ENCODE assay signal across 8 cellular contexts in the genomic region with DNA sequence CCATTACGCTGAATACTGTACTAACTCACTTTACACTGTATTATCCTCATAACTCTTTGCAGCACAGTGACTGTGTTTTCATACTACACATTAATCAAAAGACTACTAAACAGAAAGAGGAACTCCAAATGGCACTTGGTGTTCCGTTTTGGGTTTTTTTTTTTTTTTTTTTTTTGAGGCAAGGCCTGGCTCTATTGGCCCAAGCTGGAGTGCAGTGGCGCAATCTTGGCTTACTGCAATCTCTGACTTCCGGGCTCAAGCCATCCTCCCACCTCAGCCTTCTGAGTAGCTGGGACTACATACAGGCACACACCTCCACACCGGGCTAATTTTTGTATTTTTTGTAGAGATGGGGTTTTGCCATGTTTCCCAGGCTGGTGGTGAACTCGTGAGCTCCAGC. TPM values are rescaled to one million over a fixed set of nuclear protein-coding genes. Genes with fewer than 3 reads are reported as not detected.
DNase-seq lines count a peak whose midpoint lies in the region; ATAC-seq and TF ChIP-seq lines count a peak whose summit lies in the region.

No MANE protein-coding gene starts in this region.

- peaks cover 6% of the 10 kb centered on the region for H3K4me1 Mint-ChIP-seq in stimulated activated effector memory CD8-positive, alpha-beta T cell treated with anti-CD3 and anti-CD28 coated beads, Interleukin-12 subunit alpha, Interleukin-12 subunit beta, amount 100 ng/mL, for 72 hours

- H3K36me3 ChIP-seq in suprapubic skin (no peaks in the 10 kb centered on the region), prostate gland (no peaks in the 10 kb centered on the region)

- no peak overlapping the region for H3K27ac Mint-ChIP-seq in stimulated activated effector memory CD8-positive, alpha-beta T cell treated with anti-CD3 and anti-CD28 coated beads, Interleukin-12 subunit alpha, Interleukin-12 subunit beta, amount 100 ng/mL, for 72 hours

- TF ChIP-seq CTCF in cardiac fibroblast (IDR thresholded peaks at IDR 0.05; ENCODE audit: low read depth, low read length) (no peak), suprapubic skin (IDR thresholded peaks at IDR 0.05) (no peak), prostate gland (IDR thresholded peaks at IDR 0.05) (no peak)

- peak overlapping the region; percentile 23 for H3K27ac ChIP-seq in suprapubic skin
- H3K27ac ChIP-seq in prostate gland = no peak overlapping the region

- intact Hi-C loops in prostate gland (cut with DNase I) = no loop called here

- no peaks in the 10 kb centered on the region for H3K36me3 Mint-ChIP-seq in stimulated activated effector memory CD8-positive, alpha-beta T cell treated with anti-CD3 and anti-CD28 coated beads, Interleukin-12 subunit alpha, Interleukin-12 subunit beta, amount 100 ng/mL, for 72 hours

- H3K4me3 Mint-ChIP-seq in stimulated activated effector memory CD8-positive, alpha-beta T cell treated with anti-CD3 and anti-CD28 coated beads, Interleukin-12 subunit alpha, Interleukin-12 subunit beta, amount 100 ng/mL, for 72 hours = no peak overlapping the region

- TF ChIP-seq EP300 in suprapubic skin (IDR thresholded peaks at IDR 0.05) = no peak

- H3K4me1 ChIP-seq in suprapubic skin (peaks cover 12% of the 10 kb centered on the region), prostate gland (replicated peaks) (no peaks in the 10 kb centered on the region)

- H3K9me3 ChIP-seq in suprapubic skin = no peaks in the 10 kb centered on the region
- no peaks in the 10 kb centered on the region for H3K9me3 ChIP-seq in prostate gland

- H3K9me3 Mint-ChIP-seq in stimulated activated effector memory CD8-positive, alpha-beta T cell treated with anti-CD3 and anti-CD28 coated beads, Interleukin-12 subunit alpha, Interleukin-12 subunit beta, amount 100 ng/mL, for 72 hours = no peaks in the 10 kb centered on the region

- H3K4me3 ChIP-seq in cardiac fibroblast (replicated peaks in 1 of 2; ENCODE audit: low read depth in 2 of 2, low read length in 2 of 2) (no peak overlapping the region), suprapubic skin (no peak overlapping the region), prostate gland (no peak overlapping the region)

- ATAC-seq in GM19463 (IDR thresholded peaks at IDR 0.05; ENCODE audit: unreplicated experiment) (peak; percentile 82), HG03469 (IDR thresholded peaks at IDR 0.05; ENCODE audit: unreplicated experiment) (peak; percentile 43)
- ATAC-seq in stimulated activated effector memory CD8-positive, alpha-beta T cell treated with anti-CD3 and anti-CD28 coated beads, Interleukin-12 subunit alpha, Interleukin-12 subunit beta, amount 100 ng/mL, for 72 hours = no peak

- H3K27me3 ChIP-seq in suprapubic skin = no peaks in the 10 kb centered on the region
- H3K27me3 ChIP-seq in prostate gland (replicated peaks; ENCODE audit: insufficient read depth) = no peaks in the 10 kb centered on the region

- DNase-seq in CD1c-positive myeloid dendritic cell (ENCODE audit: extremely low spot score) (peak; percentile 89), cardiac fibroblast (ENCODE audit: low read depth in 2 of 2) (peak; percentile 26 to 41), suprapubic skin (ENCODE audit: low spot score in 2 of 2) (peak in 1 of 2 donors; percentile 69), NCI-H2227 (lab: John Stamatoyannopoulos, UW; ENCODE audit: unreplicated experiment) (no peak), prostate gland (ENCODE audit: low spot score) (no peak)
- DNase-seq in stimulated activated effector memory CD8-positive, alpha-beta T cell treated with anti-CD3 and anti-CD28 coated beads, Interleukin-12 subunit alpha, Interleukin-12 subunit beta, amount 100 ng/mL, for 72 hours (ENCODE audit: low spot score in 2 of 2) = no peak

- TF ChIP-seq POLR2A in suprapubic skin (IDR thresholded peaks at IDR 0.05) (no peak), prostate gland (IDR thresholded peaks at IDR 0.05) (no peak)

- WGBS in suprapubic skin = 57% methylated on average over 6 of the region's 6 CpGs
- WGBS in prostate gland = 78% methylated on average over 6 of the region's 6 CpGs

RNA-seq across cellular contexts. Expression of gene KLHL8, which starts 10.7 kb away (rescaled TPM):
- total RNA-seq in suprapubic skin (10 to 100 TPM in 1 of 4 donors, 1 to 10 TPM in 3; 6.1 to 10.1 (median 7.2) TPM), prostate gland (1 to 10 TPM; 6.2 to 7.7 TPM)

Comparison
In these comparisons a context has a peak if more than half of its experiments do, and no peak if none do; other contexts are left out.
1. DNase-seq: peak in CD1c-positive myeloid dendritic cell (single experiment) and cardiac fibroblast (2 of 2); none in NCI-H2227 (single experiment), stimulated activated effector memory CD8-positive, alpha-beta T cell treated with anti-CD3 and anti-CD28 coated beads, Interleukin-12 subunit alpha, Interleukin-12 subunit beta, amount 100 ng/mL, for 72 hours (0 of 2) and prostate gland (single experiment).